15 cellular contexts compared by ENCODE assay signal in the genomic region with DNA sequence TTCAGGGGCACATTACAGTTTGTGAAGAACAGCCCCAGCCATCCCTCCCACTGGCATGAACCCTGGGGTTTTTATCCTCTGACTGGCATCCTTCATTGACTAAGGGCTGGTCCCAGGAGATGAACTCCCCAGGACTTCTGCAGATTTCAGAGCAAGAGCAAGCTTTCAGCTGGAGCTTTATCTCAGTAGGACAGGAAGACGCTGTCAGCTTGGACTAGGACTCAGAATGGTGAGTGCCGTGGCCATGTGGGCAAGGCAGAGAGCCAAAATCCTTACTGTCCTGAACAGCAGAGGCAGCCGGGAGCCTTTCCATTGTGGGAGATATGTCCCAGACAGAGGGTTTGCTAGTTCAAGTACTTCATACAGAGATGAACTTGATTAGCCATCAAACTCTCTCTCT. TPM values are rescaled to one million over a fixed set of nuclear protein-coding genes. Genes with fewer than 3 reads are reported as not detected.
DNase-seq lines count a peak whose midpoint lies in the region; ATAC-seq, FAIRE-seq and TF ChIP-seq lines count a peak whose summit lies in the region.
"Had no signal": no experiment of that assay in that cellular context is flagged by ENCODE, and none has a peak within 500 bp of the region (broad histone marks: within the 10 kb centered on the region; RNA-seq: fewer than 3 reads in every experiment).

No MANE protein-coding gene starts in this region.

- peaks cover 0 to 4% (median 2%) of the 10 kb centered on the region in 4 donors for H3K4me1 Mint-ChIP-seq in CD4-positive, alpha-beta memory T cell
- H3K4me1 Mint-ChIP-seq: activated CD4-positive, alpha-beta T cell treated with anti-CD3 and anti-CD28 coated beads, Interleukin-2, amount 10 ng/mL, durations not matched to agents 7 days and 5 days had no signal

- H3K9me3 ChIP-seq in right atrium auricular region, result peaks cover 0 to 4% of the 10 kb centered on the region in 2 donors
- H3K9me3 ChIP-seq in thyroid gland, result no peaks in the 10 kb centered on the region
- no peaks in the 10 kb centered on the region for H3K9me3 ChIP-seq in CD4-positive, alpha-beta memory T cell (ENCODE audit: control insufficient read depth in 1 of 2, low read length in 2 of 2)

- no peak for FAIRE-seq in HTR-8/SVneo (lab: Jason Lieb, UNC)

- H3K4me1 ChIP-seq in right atrium auricular region, result peaks cover 0 to 14% of the 10 kb centered on the region in 2 donors
- H3K4me1 ChIP-seq in thyroid gland, result peaks cover 0 to 9% of the 10 kb centered on the region in 2 donors
- peaks cover 4% of the 10 kb centered on the region for H3K4me1 ChIP-seq in CD4-positive, alpha-beta memory T cell (ENCODE audit: insufficient read depth, low read length)

- no peaks in the 10 kb centered on the region for H3K36me3 ChIP-seq in right atrium auricular region
- H3K36me3 ChIP-seq in thyroid gland, result no peaks in the 10 kb centered on the region
- no peaks in the 10 kb centered on the region for H3K36me3 ChIP-seq in CD4-positive, alpha-beta memory T cell (ENCODE audit: insufficient read depth, low read length)
- H3K36me3 ChIP-seq: breast epithelium had no signal

- TF ChIP-seq POLR2A in thyroid gland (IDR thresholded peaks at IDR 0.05), result no peak

- WGBS in thyroid gland, 2 donors, result 10 to 27% methylated on average over 3 of the region's 3 CpGs

- H3K27me3 ChIP-seq in right atrium auricular region (peaks cover 0 to 10% of the 10 kb centered on the region in 2 donors), thyroid gland (no peaks in the 10 kb centered on the region)
- peaks cover 3% of the 10 kb centered on the region for H3K27me3 ChIP-seq in CD4-positive, alpha-beta memory T cell (ENCODE audit: insufficient read depth, low read length)

- intact Hi-C loops in Right ventricle myocardium superior (cut with DNase I) (no loop called here), thyroid gland (cut with DNase I) (no loop called here)
- intact Hi-C loops in CD4-positive, alpha-beta memory T cell (cut with micrococcal nuclease), result no loop called here

- no peak overlapping the region for H3K27ac ChIP-seq in right atrium auricular region
- no peak overlapping the region for H3K27ac ChIP-seq in thyroid gland
- no peak overlapping the region for H3K27ac ChIP-seq in CD4-positive, alpha-beta memory T cell (ENCODE audit: low read depth, low read length)
- H3K27ac ChIP-seq: breast epithelium had no signal

- no peaks in the 10 kb centered on the region for H3K36me3 Mint-ChIP-seq in CD4-positive, alpha-beta memory T cell

- H3K4me3 ChIP-seq in right atrium auricular region (no peak overlapping the region), fibroblast of pulmonary artery (replicated peaks; ENCODE audit: low read depth, low read length) (no peak overlapping the region), thyroid gland (replicated peaks in 1 of 3) (no peak overlapping the region)
- H3K4me3 ChIP-seq in CD4-positive, alpha-beta memory T cell (ENCODE audit: low read length in 2 of 2), result no peak overlapping the region
- H3K4me3 ChIP-seq: breast epithelium had no signal

- H3K27me3 Mint-ChIP-seq in CD4-positive, alpha-beta memory T cell, result peaks cover 32 to 49% of the 10 kb centered on the region in 2 donors

- peak; percentile 42 for ATAC-seq in Right ventricle myocardium superior (ENCODE audit: poor library complexity)
- peak; percentile 83 for ATAC-seq in SK-N-SH treated with all-trans-retinoic acid at 6 μM for 48 hours
- ATAC-seq in GM18517 (IDR thresholded peaks at IDR 0.05; ENCODE audit: unreplicated experiment), result no peak

- POLR2A ChIA-PET in CD4-positive, alpha-beta memory T cell (lab: Charles Lee; ENCODE audit: partially characterized antibody), result no interaction called here

- peaks cover 0 to 10% (median 6%) of the 10 kb centered on the region in 8 donors for H3K9me3 Mint-ChIP-seq in CD4-positive, alpha-beta memory T cell
- H3K9me3 Mint-ChIP-seq: activated CD4-positive, alpha-beta T cell treated with anti-CD3 and anti-CD28 coated beads, Interleukin-2, amount 10 ng/mL, durations not matched to agents 7 days and 5 days had no signal

- no peak overlapping the region for H3K4me3 Mint-ChIP-seq in CD4-positive, alpha-beta memory T cell
- H3K4me3 Mint-ChIP-seq: activated CD4-positive, alpha-beta T cell treated with anti-CD3 and anti-CD28 coated beads, Interleukin-2, amount 10 ng/mL, durations not matched to agents 7 days and 5 days had no signal

- DNase-seq in Right ventricle myocardium superior, result peak; percentile 48
- no peak for DNase-seq in right atrium auricular region (ENCODE audit: low spot score)
- DNase-seq in fibroblast of pulmonary artery (ENCODE audit: low read depth), result peak; percentile 67
- peak; percentile 9 to 12 for DNase-seq in thyroid gland
- DNase-seq in HTR-8/SVneo (ENCODE audit: insufficient read length, low spot score), result no peak
- DNase-seq in CD4-positive, alpha-beta memory T cell, result no peak
- DNase-seq: activated CD4-positive, alpha-beta T cell treated with anti-CD3 and anti-CD28 coated beads, Interleukin-2, amount 10 ng/mL, durations not matched to agents 7 days and 5 days; midbrain; NCI-H2081; T-helper 1 cell had no signal

- no peak for TF ChIP-seq CTCF in right atrium auricular region (IDR thresholded peaks at IDR 0.05)
- no peak for TF ChIP-seq CTCF in fibroblast of pulmonary artery (IDR thresholded peaks at IDR 0.05; ENCODE audit: low read length, missing control alignments)
- TF ChIP-seq CTCF in thyroid gland (IDR thresholded peaks at IDR 0.05), result no peak

- CTCF ChIA-PET in CD4-positive, alpha-beta memory T cell (lab: Charles Lee; ENCODE audit: partially characterized antibody), result no interaction called here

- H3K27ac Mint-ChIP-seq in CD4-positive, alpha-beta memory T cell, result no peak overlapping the region
- H3K27ac Mint-ChIP-seq: activated CD4-positive, alpha-beta T cell treated with anti-CD3 and anti-CD28 coated beads, Interleukin-2, amount 10 ng/mL, durations not matched to agents 7 days and 5 days; activated T-helper 2 cell treated with anti-CD3 and anti-CD28 coated beads, Interferon-gamma antibody, Interleukin-2, Interleukin-4, amounts not matched to agents 10 μg/mL and 5 μg/mL and 100 μg/mL, durations not matched to agents 14 hours and 24 hours and 36 hours had no signal

TF ChIP-seq in SK-N-SH treated with all-trans-retinoic acid at 6 μM for 48 hours, 23 proteins besides CTCF, POLR2A, EP300 and RAD21:
- TF ChIP-seq TOX (CRISPR knock-in tag; IDR thresholded peaks at IDR 0.05; ENCODE audit: borderline replicate concordance), result no peak
- no peak for TF ChIP-seq ESRRG (CRISPR knock-in tag; IDR thresholded peaks at IDR 0.05)
- no peak for TF ChIP-seq ZFP30 (CRISPR knock-in tag; IDR thresholded peaks at IDR 0.05)
- TF ChIP-seq, protein P1, sequence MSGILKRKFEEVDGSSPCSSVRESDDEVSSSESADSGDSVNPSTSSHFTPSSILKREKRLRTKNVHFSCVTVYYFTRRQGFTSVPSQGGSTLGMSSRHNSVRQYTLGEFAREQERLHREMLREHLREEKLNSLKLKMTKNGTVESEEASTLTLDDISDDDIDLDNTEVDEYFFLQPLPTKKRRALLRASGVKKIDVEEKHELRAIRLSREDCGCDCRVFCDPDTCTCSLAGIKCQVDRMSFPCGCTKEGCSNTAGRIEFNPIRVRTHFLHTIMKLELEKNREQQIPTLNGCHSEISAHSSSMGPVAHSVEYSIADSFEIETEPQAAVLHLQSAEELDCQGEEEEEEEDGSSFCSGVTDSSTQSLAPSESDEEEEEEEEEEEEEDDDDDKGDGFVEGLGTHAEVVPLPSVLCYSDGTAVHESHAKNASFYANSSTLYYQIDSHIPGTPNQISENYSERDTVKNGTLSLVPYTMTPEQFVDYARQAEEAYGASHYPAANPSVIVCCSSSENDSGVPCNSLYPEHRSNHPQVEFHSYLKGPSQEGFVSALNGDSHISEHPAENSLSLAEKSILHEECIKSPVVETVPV (CRISPR knock-in tag; IDR thresholded peaks at IDR 0.05), result no peak
- TF ChIP-seq ZNF70 (CRISPR knock-in tag; IDR thresholded peaks at IDR 0.05), result no peak
- no peak for TF ChIP-seq OSR1 (CRISPR knock-in tag; IDR thresholded peaks at IDR 0.05)
- TF ChIP-seq PATZ1 (CRISPR knock-in tag; IDR thresholded peaks at IDR 0.05; ENCODE audit: borderline replicate concordance), result no peak
- TF ChIP-seq RARB (CRISPR knock-in tag; IDR thresholded peaks at IDR 0.05), result no peak
- no peak for TF ChIP-seq ZNF8 (CRISPR knock-in tag; IDR thresholded peaks at IDR 0.05)
- TF ChIP-seq ZC3H10 (CRISPR knock-in tag; IDR thresholded peaks at IDR 0.05), result no peak

RNA-seq across cellular contexts. Expression of gene ACOT12, which starts 3.2 kb away (rescaled TPM):
- not detected for total RNA-seq in Right ventricle myocardium superior
- not detected for total RNA-seq in right atrium auricular region
- total RNA-seq in thyroid gland, result not detected
- total RNA-seq in CD4-positive, alpha-beta memory T cell, result under 1 TPM in 1 of 2 experiments, not detected in 1; 0.41 TPM
- polyA plus RNA-seq in CD4-positive, alpha-beta memory T cell, result not detected
- total RNA-seq: activated CD4-positive, alpha-beta T cell treated with anti-CD3 and anti-CD28 coated beads, Interleukin-2, amount 10 ng/mL, durations not matched to agents 7 days and 5 days; activated T-helper 2 cell treated with anti-CD3 and anti-CD28 coated beads, Interferon-gamma antibody, Interleukin-2, Interleukin-4, amounts not matched to agents 10 μg/mL and 5 μg/mL and 100 μg/mL, durations not matched to agents 14 hours and 24 hours and 36 hours; breast epithelium; ureter had no signal

Comparison
In these comparisons a context has a peak if more than half of its experiments do, and no peak if none do; other contexts are left out.
1. DNase-seq: peak in Right ventricle myocardium superior (single experiment), fibroblast of pulmonary artery (single experiment) and thyroid gland (2 of 2); none in right atrium auricular region (single experiment), HTR-8/SVneo (single experiment) and CD4-positive, alpha-beta memory T cell (0 of 5).